Comparison of ENCODE assay signal across 26 cellular contexts in genomic region chr12:93085383-93086287, GRCh38.
"Had no signal": no experiment of that assay in that cellular context is flagged by ENCODE, and none has a peak within 500 bp of the region (broad histone marks: within the 10 kb centered on the region; RNA-seq: fewer than 3 reads in every experiment).

No MANE protein-coding gene starts in this region.

- H3K4me3 ChIP-seq: colonic mucosa, mucosa of descending colon, suprapubic skin, transverse colon, vagina had no signal

- H3K36me3 ChIP-seq: colonic mucosa, suprapubic skin, transverse colon, vagina had no signal

- H3K27ac ChIP-seq: colonic mucosa, suprapubic skin, transverse colon, vagina had no signal

- H3K4me1 ChIP-seq: colonic mucosa, vagina had no signal

- H3K9me3 ChIP-seq: colonic mucosa, mucosa of descending colon, suprapubic skin, vagina had no signal

- DNase-seq: activated CD4-positive, alpha-beta memory T cell treated with anti-CD3 and anti-CD28 coated beads, Interleukin-2, amount 10 ng/mL, durations not matched to agents 7 days and 5 days; activated CD4-positive, alpha-beta T cell treated with anti-CD3 and anti-CD28 coated beads for 48 hours; activated CD4-positive, CD25-positive, alpha-beta regulatory T cell; activated CD8-positive, alpha-beta memory T cell treated with anti-CD3 and anti-CD28 coated beads, Interleukin-2, amount 10 ng/mL, durations not matched to agents 7 days and 5 days; activated naive CD4-positive, alpha-beta T cell treated with Interleukin-2 at 50 U/mL for 16 hours; activated naive CD8-positive, alpha-beta T cell treated with anti-CD3 and anti-CD28 coated beads, Interleukin-2, amount 10 ng/mL, durations not matched to agents 7 days and 5 days; amygdala; caudate nucleus; colonic mucosa; erythroblast; foreskin melanocyte; glutamatergic neuron; hypothalamus; mammary epithelial cell; mucosa of descending colon; retina; stimulated activated CD4-positive, alpha-beta T cell treated with anti-CD3 and anti-CD28 coated beads, Interleukin-12 subunit alpha, Interleukin-12 subunit beta, amount 100 ng/mL, for 4 hours; stimulated activated CD4-positive, alpha-beta T cell treated with anti-CD3 and anti-CD28 coated beads, Interleukin-1b, Interleukin-23, amount 100 ng/mL, for 48 hours; stimulated activated naive CD8-positive, alpha-beta T cell treated with anti-CD3 and anti-CD28 coated beads, Interleukin-15, amount 100 ng/mL, for 72 hours; T1000; transverse colon had no signal

- ATAC-seq: activated CD8-positive, alpha-beta memory T cell treated with anti-CD3 and anti-CD28 coated beads, Interleukin-2, amount 10 ng/mL, durations not matched to agents 7 days and 5 days; mucosa of descending colon; natural killer cell treated with Interleukin-12 subunit alpha and Interleukin-12 subunit beta and Interleukin-15 and Interleukin-18, amount 100 ng/mL, for 72 hours; stimulated activated naive CD8-positive, alpha-beta T cell treated with anti-CD3 and anti-CD28 coated beads, Interleukin-15, amount 100 ng/mL, for 72 hours had no signal

- H3K27me3 ChIP-seq: colonic mucosa, suprapubic skin, transverse colon, vagina had no signal

- FAIRE-seq: endometrium, keratinocyte had no signal
